Comparison of ENCODE assay signal across 14 cellular contexts in the genomic region with DNA sequence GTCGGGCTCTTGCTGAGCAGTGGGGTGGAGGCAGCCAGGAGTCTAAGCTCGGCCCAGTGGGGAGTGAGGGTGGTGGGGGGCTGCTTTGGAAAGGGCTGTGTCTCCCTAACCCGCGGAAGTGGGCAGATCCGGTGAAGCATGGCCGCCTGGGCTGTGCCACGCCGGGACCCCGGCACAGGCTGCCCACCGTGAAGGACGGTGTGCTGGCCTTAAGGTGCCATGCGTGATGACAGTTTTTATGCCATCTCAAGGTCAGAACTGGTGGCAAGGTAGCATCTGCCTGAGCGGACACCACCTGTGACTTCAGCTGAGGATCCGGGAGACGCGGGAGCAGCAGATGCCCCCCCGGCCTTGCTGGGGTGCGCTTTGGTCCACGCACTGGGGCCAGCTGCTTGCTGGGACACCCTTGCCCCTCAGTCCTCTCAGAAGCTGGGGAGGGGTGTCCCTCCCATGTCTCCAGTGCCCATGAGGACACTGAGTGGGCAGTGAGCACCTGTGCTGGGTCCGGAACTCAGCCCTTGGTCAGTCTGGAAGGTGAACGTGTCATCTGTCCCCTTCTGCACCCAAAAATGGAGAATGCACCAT. TPM values are rescaled to one million over a fixed set of nuclear protein-coding genes. Genes with fewer than 3 reads are reported as not detected.
A peak's percentile ranks its signal among the peaks of the same experiment; 100 is the strongest.
DNase-seq lines count a peak whose midpoint lies in the region; ATAC-seq and TF ChIP-seq lines count a peak whose summit lies in the region.
"Had no signal": no experiment of that assay in that cellular context is flagged by ENCODE, and none has a peak within 500 bp of the region (broad histone marks: within the 10 kb centered on the region; RNA-seq: fewer than 3 reads in every experiment).

No MANE protein-coding gene starts in this region.

- peaks cover 9% of the 10 kb centered on the region for H3K36me3 Mint-ChIP-seq in activated naive CD8-positive, alpha-beta T cell treated with anti-CD3 and anti-CD28 coated beads, Interleukin-2, amount 50 U/mL, for 24 hours (ENCODE audit: low read depth)
- H3K36me3 Mint-ChIP-seq in neural progenitor cell: no peaks in the 10 kb centered on the region

- H3K27ac Mint-ChIP-seq in activated naive CD8-positive, alpha-beta T cell treated with anti-CD3 and anti-CD28 coated beads, Interleukin-2, amount 50 U/mL, for 24 hours: peak overlapping the region; percentile 96
- H3K27ac Mint-ChIP-seq in neural progenitor cell: peak overlapping the region; percentile 69

- ATAC-seq in activated naive CD8-positive, alpha-beta T cell treated with anti-CD3 and anti-CD28 coated beads, Interleukin-2, amount 50 U/mL, for 24 hours: no peak
- no peak for ATAC-seq in GM19397 (IDR thresholded peaks at IDR 0.05; ENCODE audit: unreplicated experiment)
- ATAC-seq in GM21390 (IDR thresholded peaks at IDR 0.05; ENCODE audit: unreplicated experiment): no peak
- ATAC-seq: esophagus mucosa; naive thymus-derived CD4-positive, alpha-beta T cell had no signal

- peak overlapping the region; percentile 97 for H3K4me2 ChIP-seq in DOHH2 (ENCODE audit: low read length)
- no peak overlapping the region for H3K4me2 ChIP-seq in neural progenitor cell
- no peak overlapping the region for H3K4me2 ChIP-seq in GM23248 (ENCODE audit: unreplicated experiment)

- peaks cover 46% of the 10 kb centered on the region for H3K79me2 ChIP-seq in DOHH2 (ENCODE audit: control insufficient read depth, low read length)
- no peaks in the 10 kb centered on the region for H3K79me2 ChIP-seq in neural progenitor cell (ENCODE audit: low read depth)
- peaks cover 20% of the 10 kb centered on the region for H3K79me2 ChIP-seq in GM23248 (ENCODE audit: insufficient read depth)

- no peak overlapping the region for H3K4me3 Mint-ChIP-seq in activated naive CD8-positive, alpha-beta T cell treated with anti-CD3 and anti-CD28 coated beads, Interleukin-2, amount 50 U/mL, for 24 hours
- H3K4me3 Mint-ChIP-seq in neural progenitor cell: peak overlapping the region; percentile 60

- H3K9me2 ChIP-seq in DOHH2 (replicated peaks; ENCODE audit: control insufficient read depth, low read length) (no peaks in the 10 kb centered on the region), GM23248 (ENCODE audit: insufficient read depth) (no peaks in the 10 kb centered on the region)

- peaks cover 79% of the 10 kb centered on the region for H3K4me1 Mint-ChIP-seq in activated naive CD8-positive, alpha-beta T cell treated with anti-CD3 and anti-CD28 coated beads, Interleukin-2, amount 50 U/mL, for 24 hours
- peaks cover 3% of the 10 kb centered on the region for H3K4me1 Mint-ChIP-seq in neural progenitor cell

- H3K9me3 ChIP-seq in DOHH2 (ENCODE audit: control insufficient read depth, insufficient read depth, low read length) (peaks cover 6% of the 10 kb centered on the region; the same call in 1 of the 2 replicates), neural progenitor cell (ENCODE audit: low read depth) (no peaks in the 10 kb centered on the region), GM23248 (ENCODE audit: low read depth) (no peaks in the 10 kb centered on the region)

- peaks cover 6% of the 10 kb centered on the region for H3K27me3 Mint-ChIP-seq in activated naive CD8-positive, alpha-beta T cell treated with anti-CD3 and anti-CD28 coated beads, Interleukin-2, amount 50 U/mL, for 24 hours
- H3K27me3 Mint-ChIP-seq in neural progenitor cell (ENCODE audit: insufficient read depth, low read depth): peaks cover 23% of the 10 kb centered on the region

- H3K9me3 Mint-ChIP-seq in activated naive CD8-positive, alpha-beta T cell treated with anti-CD3 and anti-CD28 coated beads, Interleukin-2, amount 50 U/mL, for 24 hours: no peaks in the 10 kb centered on the region
- no peaks in the 10 kb centered on the region for H3K9me3 Mint-ChIP-seq in neural progenitor cell

- peak overlapping the region; percentile 77 for H3K4me3 ChIP-seq in DOHH2 (ENCODE audit: low read length)
- no peak overlapping the region for H3K4me3 ChIP-seq in HL-60 (replicated peaks; ENCODE audit: insufficient read depth, low read length)
- H3K4me3 ChIP-seq in neural progenitor cell: no peak overlapping the region
- H3K4me3 ChIP-seq in GM23248: no peak overlapping the region

- peak overlapping the region; percentile 84 for H3K27ac ChIP-seq in DOHH2 (ENCODE audit: low read depth, low read length)
- H3K27ac ChIP-seq in HL-60 (replicated peaks): peak overlapping the region; percentile 97
- no peak overlapping the region for H3K27ac ChIP-seq in neural progenitor cell
- no peak overlapping the region for H3K27ac ChIP-seq in GM23248

- peak in 1 of 2 experiments; percentile 0 for DNase-seq in HL-60 (ENCODE audit: low read depth in 1 of 2, low spot score in 1 of 2)
- DNase-seq in activated naive CD8-positive, alpha-beta T cell treated with anti-CD3 and anti-CD28 coated beads, Interleukin-2, amount 50 U/mL, for 24 hours: no peak
- no peak for DNase-seq in neural progenitor cell (ENCODE audit: low spot score)
- DNase-seq in GM23248: no peak
- no peak for DNase-seq in GF-D8 (lab: John Stamatoyannopoulos, UW)
- DNase-seq: COR-L47, Karpas-422, NCI-H446, SIG-M5 had no signal

- H3K27me3 ChIP-seq in DOHH2 (ENCODE audit: control insufficient read depth, low read length) (no peaks in the 10 kb centered on the region), HL-60 (ENCODE audit: insufficient read depth, poor library complexity, severe bottlenecking) (no peaks in the 10 kb centered on the region), neural progenitor cell (peaks cover 48% of the 10 kb centered on the region), GM23248 (replicated peaks; ENCODE audit: insufficient read depth) (no peaks in the 10 kb centered on the region)

- 93 to 98% methylated on average over 18 to 21 of the region's 21 CpGs for WGBS in GM23248 (ENCODE audit: low coverage in 1 of 2, low lambda C conversion rate in 2 of 2, missing lambda C conversion rate in 2 of 2), 2 experiments

- in situ Hi-C loops in GM23248 (cut with MboI): no loop called here

- H3K36me3 ChIP-seq in DOHH2 (ENCODE audit: control insufficient read depth, low read length) (peaks cover 70% of the 10 kb centered on the region), neural progenitor cell (no peaks in the 10 kb centered on the region), GM23248 (ENCODE audit: low read depth) (no peaks in the 10 kb centered on the region; the same call in 1 of the 2 replicates)

- H3K4me1 ChIP-seq in DOHH2 (ENCODE audit: control insufficient read depth, low read length) (peaks cover 95% of the 10 kb centered on the region), neural progenitor cell (peaks cover 5% of the 10 kb centered on the region), GM23248 (ENCODE audit: insufficient read depth) (peaks cover 44% of the 10 kb centered on the region)

- H2AFZ ChIP-seq in neural progenitor cell (replicated peaks) (no peak overlapping the region), GM23248 (no peak overlapping the region)

- H3K9ac ChIP-seq in neural progenitor cell: no peak overlapping the region
- no peak overlapping the region for H3K9ac ChIP-seq in GM23248

- H3F3A ChIP-seq in DOHH2 (ENCODE audit: control insufficient read depth, insufficient read depth) (peaks cover 11% of the 10 kb centered on the region; the same call in 1 of the 2 replicates), neural progenitor cell (ENCODE audit: low read depth) (no peaks in the 10 kb centered on the region), GM23248 (ENCODE audit: insufficient read depth) (peaks cover 43% of the 10 kb centered on the region)

- H4K20me1 ChIP-seq in DOHH2 (ENCODE audit: control insufficient read depth, insufficient read depth, low read depth, low read length): no peaks in the 10 kb centered on the region
- H4K20me1 ChIP-seq in neural progenitor cell (ENCODE audit: low read depth): no peaks in the 10 kb centered on the region
- no peaks in the 10 kb centered on the region for H4K20me1 ChIP-seq in GM23248 (ENCODE audit: insufficient read depth)

- TF ChIP-seq CTCF in DOHH2 (IDR thresholded peaks at IDR 0.05; ENCODE audit: low read depth, low read length, poor library complexity, severe bottlenecking) (no peak), HL-60 (IDR thresholded peaks at IDR 0.05; ENCODE audit: insufficient read depth, low read length) (no peak), neural progenitor cell (IDR thresholded peaks at IDR 0.05) (no peak)

RNA-seq across cellular contexts. Expression of a gene that starts 53.9 kb away (rescaled TPM):
- total RNA-seq in neural progenitor cell (ENCODE audit: low replicate concordance): 0.34 and 0.68 TPM in 2 replicates
- 33.7 and 40.0 TPM in 2 replicates for total RNA-seq in GM23248 (2014; rRNA removed; shearing (Covaris generic))
- 11.9 and 13.2 TPM in 2 replicates for polyA plus RNA-seq in GM23248 (2016; fragmentation: Nextera tagmentation; extraction: Ambion mirVana)

Comparison
In these comparisons a context has a peak if more than half of its experiments do, and no peak if none do; other contexts are left out.
1. H3K27ac ChIP-seq: peak in DOHH2 (single experiment) and HL-60 (single experiment); none in neural progenitor cell (single experiment) and GM23248 (single experiment).
2. RNA of a gene that starts 53.9 kb away (total RNA-seq): 33.7 to 40.0 TPM in GM23248; 0.34 to 0.68 TPM in neural progenitor cell; every median in the first group is over 10 times any median in the second.